22 cellular contexts compared by ENCODE assay signal in genomic region chr6:156657311-156657710, GRCh38.
DNase-seq lines count a peak whose midpoint lies in the region; ATAC-seq and TF ChIP-seq lines count a peak whose summit lies in the region.
"Had no signal": no experiment of that assay in that cellular context is flagged by ENCODE, and none has a peak within 500 bp of the region (broad histone marks: within the 10 kb centered on the region; RNA-seq: fewer than 3 reads in every experiment).

No MANE protein-coding gene starts in this region.

- no peaks in the 10 kb centered on the region for H3K27me3 ChIP-seq in neural progenitor cell
- H3K27me3 ChIP-seq: MG63 had no signal

- DNase-seq in Daoy (ENCODE audit: low read depth), result peak; percentile 17
- peak; percentile 38 for DNase-seq in astrocyte of the hippocampus (ENCODE audit: low read depth, low spot score)
- DNase-seq in left cardiac atrium, result peak; percentile 41
- peak; percentile 26 for DNase-seq in neural progenitor cell (ENCODE audit: low spot score)
- DNase-seq in HuH-7 (ENCODE audit: low spot score), result no peak
- DNase-seq in NOMO-1 treated with dmso at 0.1 percent for 144 hours (lab: John Stamatoyannopoulos, UW; ENCODE audit: unreplicated experiment), result no peak
- no peak for DNase-seq in activated CD4-positive, alpha-beta T cell treated with anti-CD3 and anti-CD28 coated beads, Interleukin-2, amount 50 U/mL, for 48 hours
- DNase-seq: Caco-2, GDM1, GOT3, Kasumi-1, MG63, NCI-H1048, NCI-H1436 treated with DMSO at 0.1 percent for 48 hours, NCI-H2029, NCI-H2171, NCI-H510A, NCI-H774, SIG-M5 had no signal

- no peak overlapping the region for H3K27ac ChIP-seq in neural progenitor cell

- H3K9me3 Mint-ChIP-seq in neural progenitor cell, result peaks cover 12% of the 10 kb centered on the region
- H3K9me3 Mint-ChIP-seq in stimulated activated memory B cell treated with anti-CD40 and anti-IgM and Interleukin-4, amounts not matched to agents 10 μg/mL and 1 μg/mL and 100 μg/mL, for 72 hours, result no peaks in the 10 kb centered on the region

- H3K4me1 Mint-ChIP-seq in neural progenitor cell, result peaks cover 8% of the 10 kb centered on the region
- H3K4me1 Mint-ChIP-seq in stimulated activated memory B cell treated with anti-CD40 and anti-IgM and Interleukin-4, amounts not matched to agents 10 μg/mL and 1 μg/mL and 100 μg/mL, for 72 hours, result peaks cover 20% of the 10 kb centered on the region

- no peak for TF ChIP-seq CTCF in neural progenitor cell (IDR thresholded peaks at IDR 0.05)

- no peak overlapping the region for H3K27ac Mint-ChIP-seq in neural progenitor cell
- H3K27ac Mint-ChIP-seq in stimulated activated memory B cell treated with anti-CD40 and anti-IgM and Interleukin-4, amounts not matched to agents 10 μg/mL and 1 μg/mL and 100 μg/mL, for 72 hours, result no peak overlapping the region
- H3K27ac Mint-ChIP-seq: B cell had no signal

- intact Hi-C loops in left cardiac atrium (cut with DNase I), result no loop called here

- H3K4me2 ChIP-seq in neural progenitor cell, result no peak overlapping the region

- peak; percentile 75 to 81 for ATAC-seq in left cardiac atrium
- ATAC-seq in stimulated activated memory B cell treated with anti-CD40 and anti-IgM and Interleukin-4, amounts not matched to agents 10 μg/mL and 1 μg/mL and 100 μg/mL, for 72 hours, result no peak
- ATAC-seq: SK-N-SH treated with all-trans-retinoic acid at 6 μM for 48 hours had no signal

- H3K4me3 Mint-ChIP-seq in neural progenitor cell, result no peak overlapping the region
- no peak overlapping the region for H3K4me3 Mint-ChIP-seq in stimulated activated memory B cell treated with anti-CD40 and anti-IgM and Interleukin-4, amounts not matched to agents 10 μg/mL and 1 μg/mL and 100 μg/mL, for 72 hours
- H3K4me3 Mint-ChIP-seq: B cell had no signal

- no peak overlapping the region for H2AFZ ChIP-seq in neural progenitor cell (replicated peaks)

- no peak overlapping the region for H3K9ac ChIP-seq in neural progenitor cell

- no peaks in the 10 kb centered on the region for H3K9me3 ChIP-seq in neural progenitor cell (ENCODE audit: low read depth)
- H3K9me3 ChIP-seq: MG63 had no signal

- H3K4me1 ChIP-seq in neural progenitor cell, result peaks cover 22% of the 10 kb centered on the region

- H3K4me3 ChIP-seq in neural progenitor cell, result no peak overlapping the region
- H3K4me3 ChIP-seq: MG63 had no signal

- peaks cover 4% of the 10 kb centered on the region for H3K27me3 Mint-ChIP-seq in neural progenitor cell (ENCODE audit: insufficient read depth, low read depth)
- no peaks in the 10 kb centered on the region for H3K27me3 Mint-ChIP-seq in stimulated activated memory B cell treated with anti-CD40 and anti-IgM and Interleukin-4, amounts not matched to agents 10 μg/mL and 1 μg/mL and 100 μg/mL, for 72 hours
- H3K27me3 Mint-ChIP-seq: B cell had no signal

- peaks cover 2% of the 10 kb centered on the region for H3K36me3 Mint-ChIP-seq in neural progenitor cell
- H3K36me3 Mint-ChIP-seq in stimulated activated memory B cell treated with anti-CD40 and anti-IgM and Interleukin-4, amounts not matched to agents 10 μg/mL and 1 μg/mL and 100 μg/mL, for 72 hours, result no peaks in the 10 kb centered on the region

- no peaks in the 10 kb centered on the region for H3K36me3 ChIP-seq in neural progenitor cell
- H3K36me3 ChIP-seq: MG63 had no signal

- H4K20me1 ChIP-seq in neural progenitor cell (ENCODE audit: low read depth), result no peaks in the 10 kb centered on the region

- no peaks in the 10 kb centered on the region for H3K79me2 ChIP-seq in neural progenitor cell (ENCODE audit: low read depth)

- peaks cover 12% of the 10 kb centered on the region for H3F3A ChIP-seq in neural progenitor cell (ENCODE audit: low read depth)

Comparison
In these comparisons a context has a peak if more than half of its experiments do, and no peak if none do; other contexts are left out.
1. DNase-seq: peak in Daoy (single experiment), astrocyte of the hippocampus (single experiment), left cardiac atrium (single experiment) and neural progenitor cell (single experiment); none in HuH-7 (single experiment), NOMO-1 treated with dmso at 0.1 percent for 144 hours (single experiment) and activated CD4-positive, alpha-beta T cell treated with anti-CD3 and anti-CD28 coated beads, Interleukin-2, amount 50 U/mL, for 48 hours (0 of 2).